ENCODE assay signal across 8 cellular contexts in the genomic region with DNA sequence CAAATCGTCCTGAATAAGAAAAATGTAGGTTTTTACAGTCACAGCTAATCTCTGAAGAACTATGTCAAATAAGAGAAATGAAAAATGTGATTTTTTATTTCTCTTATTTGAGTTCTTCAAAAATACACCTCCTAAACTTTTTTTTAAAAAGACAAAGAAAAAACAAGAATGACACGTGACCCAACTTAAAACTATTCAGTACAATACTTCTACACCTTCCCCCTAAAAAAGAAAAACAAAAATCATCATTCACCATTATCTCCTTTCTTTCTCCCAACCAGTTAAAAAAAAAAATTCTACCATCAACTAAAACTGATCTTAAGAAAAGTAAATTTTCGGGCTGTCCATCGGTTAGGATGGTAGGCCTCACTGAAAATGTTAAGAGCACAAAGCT. TPM values are rescaled to one million over a fixed set of nuclear protein-coding genes. Genes with fewer than 3 reads are reported as not detected.
DNase-seq lines count a peak whose midpoint lies in the region; ATAC-seq and TF ChIP-seq lines count a peak whose summit lies in the region.

No MANE protein-coding gene starts in this region.

- peak overlapping the region; percentile 85 for H3K27ac ChIP-seq in VCaP

- no peak for ATAC-seq in sciatic nerve

- TF ChIP-seq CTCF in GM12865 (IDR thresholded peaks at IDR 0.05; ENCODE audit: insufficient read depth, low read depth, low read length, missing control alignments), result no peak
- TF ChIP-seq CTCF in VCaP (conservative IDR thresholded peaks at IDR 0.05), result no peak
- no peak for TF ChIP-seq CTCF in fibroblast of villous mesenchyme (IDR thresholded peaks at IDR 0.05; ENCODE audit: insufficient read depth, low read depth, low read length)

- H3K4me3 ChIP-seq in GM12865 (ENCODE audit: low read depth, low read length) (peak overlapping the region; percentile 70), fibroblast of villous mesenchyme (ENCODE audit: low read depth, low read length) (peak overlapping the region; percentile 78), skeletal muscle cell (ENCODE audit: low read depth, low read length) (peak overlapping the region; percentile 92)

- DNase-seq in GM12865 (ENCODE audit: low read depth) (no peak), fibroblast of villous mesenchyme (ENCODE audit: low read depth) (no peak), skeletal muscle cell (ENCODE audit: low read depth) (no peak), hippocampal formation (lab: John Stamatoyannopoulos, UW) (no peak), A172 (ENCODE audit: low spot score) (no peak), NCI-H524 treated with DMSO at 0.1 percent for 48 hours (lab: John Stamatoyannopoulos, UW) (no peak), sciatic nerve (ENCODE audit: low spot score) (no peak)

- intact Hi-C loops in sciatic nerve (cut with DNase I), result no loop called here

RNA-seq across cellular contexts. Expression of a gene that starts 2.1 kb away (rescaled TPM):
- total RNA-seq in fibroblast of villous mesenchyme (52.5 and 84.2 TPM in 2 replicates), sciatic nerve (68.2 TPM)
- 117 and 122 TPM in 2 replicates for total RNA-seq in A172 (2014; rRNA removed; shearing (Covaris generic))

RNA-seq across cellular contexts. Expression of a gene that starts 55.9 kb away (rescaled TPM):
- total RNA-seq in fibroblast of villous mesenchyme (32.5 and 36.7 TPM in 2 replicates), sciatic nerve (22.6 TPM)
- 51.5 and 59.8 TPM in 2 replicates for total RNA-seq in A172 (2014; rRNA removed; shearing (Covaris generic))
